In the genomic region with DNA sequence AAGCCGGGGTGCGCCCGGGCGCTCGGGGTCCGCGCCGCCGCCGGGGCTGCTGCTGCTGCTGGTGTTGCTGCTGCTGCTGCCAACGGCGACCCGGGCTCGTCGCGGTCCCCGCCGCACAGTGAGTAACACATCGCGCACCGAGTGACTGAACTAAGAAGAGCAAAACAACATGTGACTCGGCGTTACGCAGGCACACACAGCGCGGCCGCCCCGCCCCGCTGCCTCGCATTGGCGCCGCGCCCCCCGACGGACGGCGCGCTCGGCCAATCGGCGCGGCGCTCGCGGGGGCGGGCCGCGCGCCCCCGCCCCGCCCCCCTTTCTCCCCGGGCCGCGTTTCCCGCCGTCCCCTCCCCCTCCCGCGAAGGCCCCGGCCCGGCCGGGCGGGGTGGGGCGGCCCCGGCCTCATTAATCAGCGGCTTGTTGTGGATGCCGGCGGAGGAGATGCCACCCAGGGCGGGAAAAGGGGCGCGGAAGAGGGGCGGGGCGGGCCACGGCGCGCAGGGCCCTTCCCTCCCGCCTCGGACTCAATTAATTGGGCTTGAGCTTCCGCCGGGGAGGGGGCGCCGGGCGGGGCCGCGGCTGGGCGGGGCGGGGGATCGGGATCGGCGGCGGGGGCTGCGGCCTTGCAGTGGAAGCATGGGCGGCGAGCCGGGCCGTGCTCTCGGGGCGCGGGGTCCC, we compare ENCODE assay signal across 8 cellular contexts. TPM values are rescaled to one million over a fixed set of nuclear protein-coding genes. Genes with fewer than 3 reads are reported as not detected.
DNase-seq lines count a peak whose midpoint lies in the region; ATAC-seq and TF ChIP-seq lines count a peak whose summit lies in the region.

IRS2 (minus strand) TSS at position 127 of the 678 bp plus-strand sequence. CDS start 530 bp downstream, outside the sequence.

- H3K27ac ChIP-seq in left ventricle myocardium inferior (replicated peaks) (peak within 1 kb of the TSS; percentile 87), prostate gland (peak within 1 kb of the TSS; percentile 92 to 97), upper lobe of left lung (peak within 1 kb of the TSS; percentile 89 to 95 (median 92))

- peak in 1 of 4 donors; percentile 79 for TF ChIP-seq EP300 in upper lobe of left lung (IDR thresholded peaks at IDR 0.05)

- TF ChIP-seq POLR2A in prostate gland (IDR thresholded peaks at IDR 0.05) (peak; percentile 96), upper lobe of left lung (IDR thresholded peaks at IDR 0.05) (peak; percentile 47 to 98 (median 96))

- H3K36me3 ChIP-seq in left ventricle myocardium inferior (peaks cover 25% of the 10 kb centered on the region), prostate gland (peaks cover 9 to 22% of the 10 kb centered on the region in 2 donors), upper lobe of left lung (peaks cover 17 to 29% (median 27%) of the 10 kb centered on the region in 4 donors)

- intact Hi-C loops in left ventricle myocardium inferior (cut with micrococcal nuclease) = loop anchor here (10.0 kb wide), 1 partner anchor 348 kb away; no protein-coding TSS in a partner anchor
- intact Hi-C loops in prostate gland (cut with DNase I) = loop anchor here (5.0 to 10.0 kb wide), 3 partner anchors 86 to 542 kb away; no protein-coding TSS in a partner anchor

- peaks cover 58% of the 10 kb centered on the region for H3K4me1 ChIP-seq in left ventricle myocardium inferior
- H3K4me1 ChIP-seq in prostate gland (replicated peaks) = peaks cover 11% of the 10 kb centered on the region
- H3K4me1 ChIP-seq in upper lobe of left lung = peaks cover 31 to 53% (median 42%) of the 10 kb centered on the region in 4 donors

- WGBS in prostate gland = 2% methylated on average over 18 of the region's 98 CpGs
- WGBS in upper lobe of left lung, 2 donors = 0 to 5% methylated on average over 8 to 18 of the region's 98 CpGs

- H3K4me3 Mint-ChIP-seq in T-helper 1 cell treated with Interleukin-12 subunit alpha and Interleukin-12 subunit beta and Interleukin-4 antibody, amounts not matched to agents 30 μg/mL and 1 μg/mL, for 36 hours = peak within 1 kb of the TSS; percentile 84

- no peaks in the 10 kb centered on the region for H3K9me3 ChIP-seq in left ventricle myocardium inferior (replicated peaks)
- no peaks in the 10 kb centered on the region for H3K9me3 ChIP-seq in prostate gland
- no peaks in the 10 kb centered on the region for H3K9me3 ChIP-seq in upper lobe of left lung

- H3K4me1 Mint-ChIP-seq in T-helper 1 cell treated with Interleukin-12 subunit alpha and Interleukin-12 subunit beta and Interleukin-4 antibody, amounts not matched to agents 30 μg/mL and 1 μg/mL, for 36 hours (ENCODE audit: low read depth) = peaks cover 12% of the 10 kb centered on the region

- peaks cover 13% of the 10 kb centered on the region for H3K27me3 ChIP-seq in left ventricle myocardium inferior (ENCODE audit: low read depth)
- H3K27me3 ChIP-seq in prostate gland (replicated peaks; ENCODE audit: insufficient read depth) = no peaks in the 10 kb centered on the region
- H3K27me3 ChIP-seq in upper lobe of left lung = no peaks in the 10 kb centered on the region

- ATAC-seq in HG02798 (IDR thresholded peaks at IDR 0.05; ENCODE audit: poor library complexity, unreplicated experiment) = peak; percentile 95
- ATAC-seq in upper lobe of left lung (ENCODE audit: low FRiP score in 2 of 2) = peak; percentile 89 to 93

- DNase-seq in GM13977 (ENCODE audit: low spot score) (peak; percentile 84), NCI-H1417 treated with DMSO at 0.1 percent for 48 hours (lab: John Stamatoyannopoulos, UW) (peak; percentile 97), amygdala (lab: John Stamatoyannopoulos, UW) (peak; percentile 56 to 99 (median 94)), left ventricle myocardium inferior (peak; percentile 92), prostate gland (ENCODE audit: low spot score) (peak; percentile 97), upper lobe of left lung (peak; percentile 97 to 98)

- H3K4me3 ChIP-seq in left ventricle myocardium inferior (peak within 1 kb of the TSS; percentile 78), prostate gland (peak within 1 kb of the TSS; percentile 83 to 96), upper lobe of left lung (peak within 1 kb of the TSS; percentile 79 to 93 (median 88))

- H3K9me3 Mint-ChIP-seq in T-helper 1 cell treated with Interleukin-12 subunit alpha and Interleukin-12 subunit beta and Interleukin-4 antibody, amounts not matched to agents 30 μg/mL and 1 μg/mL, for 36 hours = no peaks in the 10 kb centered on the region

- H3K27ac Mint-ChIP-seq in T-helper 1 cell treated with Interleukin-12 subunit alpha and Interleukin-12 subunit beta and Interleukin-4 antibody, amounts not matched to agents 30 μg/mL and 1 μg/mL, for 36 hours = peak within 1 kb of the TSS; percentile 82

- H3K36me3 Mint-ChIP-seq in T-helper 1 cell treated with Interleukin-12 subunit alpha and Interleukin-12 subunit beta and Interleukin-4 antibody, amounts not matched to agents 30 μg/mL and 1 μg/mL, for 36 hours (ENCODE audit: low read depth) = no peaks in the 10 kb centered on the region

- TF ChIP-seq CTCF in GM13977 (IDR thresholded peaks at IDR 0.05; ENCODE audit: extremely low read depth, insufficient read depth, missing control alignments) (no peak), left ventricle myocardium inferior (IDR thresholded peaks at IDR 0.05; ENCODE audit: borderline replicate concordance) (no peak), prostate gland (IDR thresholded peaks at IDR 0.05) (no peak), upper lobe of left lung (IDR thresholded peaks at IDR 0.05) (peak in 2 of 6 experiments; percentile 19 to 23)

- in situ Hi-C loops in GM13977 (cut with MboI; ENCODE audit: low pct_unique_long_range_greater_than_20kb, low sequenced_read_pairs, unreplicated experiment) = no loop called here

- peaks cover 32% of the 10 kb centered on the region for H3K27me3 Mint-ChIP-seq in T-helper 1 cell treated with Interleukin-12 subunit alpha and Interleukin-12 subunit beta and Interleukin-4 antibody, amounts not matched to agents 30 μg/mL and 1 μg/mL, for 36 hours (ENCODE audit: low read depth)

RNA-seq across cellular contexts. Expression of gene IRS2, which starts in this region (rescaled TPM):
- total RNA-seq in left ventricle myocardium inferior (14.9 TPM), prostate gland (10 to 100 TPM; 43.5 to 54.8 TPM), upper lobe of left lung (10 to 100 TPM; 31.8 to 67.9 (median 46.4) TPM)

Comparison
In these comparisons a context has a peak if more than half of its experiments do, and no peak if none do; other contexts are left out.
1. Peak in every context shown above with its lines: DNase-seq, ATAC-seq, H3K4me3 ChIP-seq and H3K27ac ChIP-seq.